Comparison of ENCODE assay signal across 14 cellular contexts in genomic region chr2:8452296-8452695, GRCh38.
DNase-seq lines count a peak whose midpoint lies in the region; TF ChIP-seq lines count a peak whose summit lies in the region.
"Had no signal": no experiment of that assay in that cellular context is flagged by ENCODE, and none has a peak within 500 bp of the region (broad histone marks: within the 10 kb centered on the region; RNA-seq: fewer than 3 reads in every experiment).

No MANE protein-coding gene starts in this region.

- no peaks in the 10 kb centered on the region for H3K9me3 ChIP-seq in right atrium auricular region
- no peaks in the 10 kb centered on the region for H3K9me3 ChIP-seq in left ventricle myocardium inferior (replicated peaks)
- peaks cover 0 to 5% of the 10 kb centered on the region in 2 donors for H3K9me3 ChIP-seq in neuronal stem cell (replicated peaks in 1 of 2; ENCODE audit: control insufficient read depth in 2 of 2, insufficient read depth in 1 of 2, low read depth in 1 of 2, low read length in 2 of 2)
- H3K9me3 ChIP-seq in HAP-1: no peaks in the 10 kb centered on the region

- peak overlapping the region; percentile 45 for H3K18ac ChIP-seq in neuronal stem cell (ENCODE audit: low read length)

- no peaks in the 10 kb centered on the region for H3K79me1 ChIP-seq in neuronal stem cell (ENCODE audit: low read depth, low read length)

- H3K4me1 ChIP-seq in right atrium auricular region (peaks cover 0 to 3% of the 10 kb centered on the region in 2 donors), left ventricle myocardium inferior (peaks cover 13% of the 10 kb centered on the region), neuronal stem cell (ENCODE audit: control insufficient read depth in 2 of 2, insufficient read depth in 1 of 2, low read depth in 1 of 2, low read length in 2 of 2) (peaks cover 0 to 1% of the 10 kb centered on the region in 2 donors), HAP-1 (no peaks in the 10 kb centered on the region)

- no peak overlapping the region for H2BK120ac ChIP-seq in neuronal stem cell (ENCODE audit: low read depth, low read length)

- no peak overlapping the region for H3K4ac ChIP-seq in neuronal stem cell (ENCODE audit: low read length)

- peak overlapping the region; percentile 50 for H3K27ac Mint-ChIP-seq in dendritic cell treated with granulocyte-macrophage colony-stimulating factor and Interleukin-4, amounts not matched to agents 40 ng/mL and 50 ng/mL, for 4 days
- H3K27ac Mint-ChIP-seq: B cell; CD4-positive, alpha-beta T cell; GM23338 had no signal

- no peak overlapping the region for H3K14ac ChIP-seq in neuronal stem cell (ENCODE audit: low read length)

- H3K9ac ChIP-seq in neuronal stem cell (ENCODE audit: low read depth, low read length, poor library complexity): no peak overlapping the region

- H3K27ac ChIP-seq in right atrium auricular region: no peak overlapping the region
- no peak overlapping the region for H3K27ac ChIP-seq in left ventricle myocardium inferior (replicated peaks)
- H3K27ac ChIP-seq in neuronal stem cell (replicated peaks; ENCODE audit: low read length): no peak overlapping the region

- no peak overlapping the region for H2BK12ac ChIP-seq in neuronal stem cell (ENCODE audit: low read length)

- no peak for TF ChIP-seq CTCF in right atrium auricular region (IDR thresholded peaks at IDR 0.05)
- no peak for TF ChIP-seq CTCF in left ventricle myocardium inferior (IDR thresholded peaks at IDR 0.05; ENCODE audit: borderline replicate concordance)

- H4K8ac ChIP-seq in neuronal stem cell (ENCODE audit: low read depth, low read length): no peak overlapping the region

- peak overlapping the region; percentile 12 for H2BK15ac ChIP-seq in neuronal stem cell (ENCODE audit: low read length)

- H3K4me3 ChIP-seq in right atrium auricular region (no peak overlapping the region), left ventricle myocardium inferior (no peak overlapping the region), neuronal stem cell (ENCODE audit: low read length in 2 of 2) (no peak overlapping the region), HAP-1 (no peak overlapping the region)
- H3K4me3 ChIP-seq: GM23338 had no signal

- H2BK5ac ChIP-seq in neuronal stem cell (ENCODE audit: low read length): no peak overlapping the region

- in situ Hi-C loops in HAP-1 (cut with MboI; ENCODE audit: low sequenced_read_pairs): no loop called here

- H4K91ac ChIP-seq in neuronal stem cell (ENCODE audit: low read depth, low read length, poor library complexity): no peak overlapping the region

- H2AFZ ChIP-seq in neuronal stem cell (ENCODE audit: low read length): no peak overlapping the region
- H2AFZ ChIP-seq: GM23338 had no signal

- WGBS in neuronal stem cell (ENCODE audit: extremely low coverage in 2 of 2, insufficient read length in 2 of 2, insufficient replicate concordance in 1 of 2), 2 donors: no CpG with 5 or more reads among the region's 5 CpGs

- H3K23ac ChIP-seq in neuronal stem cell (ENCODE audit: low read depth, low read length, poor library complexity): no peak overlapping the region

- no peak overlapping the region for H3K4me2 ChIP-seq in neuronal stem cell (ENCODE audit: insufficient read depth, low read length, poor library complexity, severe bottlenecking)
- H3K4me2 ChIP-seq: GM23338 had no signal

- H3K27me3 ChIP-seq in right atrium auricular region (peaks cover 0 to 5% of the 10 kb centered on the region in 2 donors), left ventricle myocardium inferior (ENCODE audit: low read depth) (peaks cover 13% of the 10 kb centered on the region), neuronal stem cell (ENCODE audit: control insufficient read depth in 3 of 3, insufficient read depth in 3 of 3, low read depth in 1 of 3, low read length in 3 of 3) (no peaks in the 10 kb centered on the region), HAP-1 (ENCODE audit: low read depth) (no peaks in the 10 kb centered on the region)

- DNase-seq in right atrium auricular region (ENCODE audit: low spot score) (peak; percentile 42), left ventricle myocardium inferior (no peak), neuronal stem cell (ENCODE audit: low spot score) (no peak), NCI-H1436 (lab: John Stamatoyannopoulos, UW) (no peak), NCI-H2081 (lab: John Stamatoyannopoulos, UW) (no peak), HAP-1 (ENCODE audit: low spot score in 2 of 2) (no peak)
- DNase-seq: C1 segment of cervical spinal cord; Calu3; CD4-positive, alpha-beta T cell; DMS 273 treated with DMSO at 0.1 percent for 48 hours; H7 had no signal

- H3K36me3 Mint-ChIP-seq in dendritic cell treated with granulocyte-macrophage colony-stimulating factor and Interleukin-4, amounts not matched to agents 40 ng/mL and 50 ng/mL, for 4 days (ENCODE audit: low read depth): no peaks in the 10 kb centered on the region

- H3K4me3 Mint-ChIP-seq in dendritic cell treated with granulocyte-macrophage colony-stimulating factor and Interleukin-4, amounts not matched to agents 40 ng/mL and 50 ng/mL, for 4 days: no peak overlapping the region
- H3K4me3 Mint-ChIP-seq: B cell; CD4-positive, alpha-beta T cell; GM23338 had no signal

- H3K36me3 ChIP-seq in right atrium auricular region (no peaks in the 10 kb centered on the region), left ventricle myocardium inferior (no peaks in the 10 kb centered on the region), neuronal stem cell (replicated peaks in 1 of 2; ENCODE audit: control insufficient read depth in 2 of 2, insufficient read depth in 2 of 2, low read length in 2 of 2) (no peaks in the 10 kb centered on the region), HAP-1 (replicated peaks) (no peaks in the 10 kb centered on the region)

- H3K27me3 Mint-ChIP-seq in dendritic cell treated with granulocyte-macrophage colony-stimulating factor and Interleukin-4, amounts not matched to agents 40 ng/mL and 50 ng/mL, for 4 days: peaks cover 29% of the 10 kb centered on the region
- H3K27me3 Mint-ChIP-seq: CD4-positive, alpha-beta T cell had no signal

- no peak overlapping the region for H2AK5ac ChIP-seq in neuronal stem cell (ENCODE audit: low read depth, low read length)

- intact Hi-C loops in left ventricle myocardium inferior (cut with micrococcal nuclease): no loop called here
- intact Hi-C loops in dendritic cell treated with granulocyte-macrophage colony-stimulating factor and Interleukin-4, amounts not matched to agents 40 ng/mL and 50 ng/mL, for 4 days (cut with micrococcal nuclease): no loop called here

- H3K4me1 Mint-ChIP-seq in dendritic cell treated with granulocyte-macrophage colony-stimulating factor and Interleukin-4, amounts not matched to agents 40 ng/mL and 50 ng/mL, for 4 days (ENCODE audit: low read depth): peaks cover 8% of the 10 kb centered on the region
- H3K4me1 Mint-ChIP-seq: GM23338 had no signal

- no peaks in the 10 kb centered on the region for H3K9me3 Mint-ChIP-seq in dendritic cell treated with granulocyte-macrophage colony-stimulating factor and Interleukin-4, amounts not matched to agents 40 ng/mL and 50 ng/mL, for 4 days
- H3K9me3 Mint-ChIP-seq: CD4-positive, alpha-beta T cell had no signal
